Comparison of ENCODE assay signal across 8 cellular contexts in the genomic region with DNA sequence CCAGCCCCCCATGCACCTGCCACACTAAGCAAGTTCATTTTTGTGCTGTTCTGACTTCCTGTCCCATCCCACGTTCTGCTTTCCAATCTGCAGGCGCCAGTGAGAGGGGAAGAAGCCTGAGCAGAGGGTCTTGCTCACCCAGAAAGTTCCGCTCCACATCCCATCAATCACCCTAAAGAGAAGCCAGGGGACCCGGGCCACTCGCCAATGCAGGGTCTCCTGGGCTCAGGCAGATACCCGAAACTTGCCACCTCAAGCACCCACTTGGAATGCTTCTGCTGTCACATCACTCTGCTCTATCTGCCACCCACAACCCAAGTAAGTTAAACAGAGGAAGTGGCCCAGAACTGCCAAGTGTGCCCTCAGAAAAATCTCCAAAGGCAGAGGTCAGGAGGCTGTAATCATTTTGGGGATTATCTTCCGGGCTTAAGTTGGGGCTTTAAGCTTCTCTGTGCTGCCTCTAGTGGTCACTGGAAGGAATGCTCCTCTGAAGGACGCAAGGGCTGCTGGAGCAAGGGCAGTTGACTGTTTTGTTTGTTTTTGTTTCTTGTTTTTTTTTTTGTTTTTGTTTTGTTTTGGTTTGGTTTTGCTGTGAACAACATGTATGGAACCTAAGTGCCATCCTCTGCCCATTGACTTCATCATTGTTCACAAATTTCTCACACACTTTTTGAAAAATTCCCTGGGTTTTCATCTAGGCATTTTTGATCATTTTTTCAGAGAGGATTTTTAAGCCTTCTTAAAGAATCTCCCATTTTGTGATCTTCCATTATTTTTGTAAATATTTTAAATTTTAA. TPM values are rescaled to one million over a fixed set of nuclear protein-coding genes. Genes with fewer than 3 reads are reported as not detected.
DNase-seq lines count a peak whose midpoint lies in the region; ATAC-seq and TF ChIP-seq lines count a peak whose summit lies in the region.

No MANE protein-coding gene starts in this region.

- H3K9ac ChIP-seq in KMS-11 = no peak overlapping the region

- no peak overlapping the region for H3K27ac Mint-ChIP-seq in activated T-cell treated with anti-CD3 and anti-CD28 coated beads, Interleukin-2, amount 50 U/mL, for 72 hours

- no peak for TF ChIP-seq POLR2A in gastroesophageal sphincter (IDR thresholded peaks at IDR 0.05)

- 59% methylated on average over 6 of the region's 8 CpGs; no CpG with 5 or more reads in 1 of the 2 donors for WGBS in gastroesophageal sphincter (ENCODE audit: low coverage in 1 of 2), 2 donors

- ATAC-seq in activated T-cell treated with anti-CD3 and anti-CD28 coated beads, Interleukin-2, amount 50 U/mL, for 72 hours (replicated peaks in 1 of 2) = peak; percentile 44 to 68
- peak; percentile 96 for ATAC-seq in GM21723 (IDR thresholded peaks at IDR 0.05; ENCODE audit: unreplicated experiment)
- no peak for ATAC-seq in gastroesophageal sphincter
- ATAC-seq in GM21737 (IDR thresholded peaks at IDR 0.05; ENCODE audit: unreplicated experiment) = no peak

- H3K36me3 ChIP-seq in KMS-11 (ENCODE audit: insufficient read depth) = no peaks in the 10 kb centered on the region
- H3K36me3 ChIP-seq in gastroesophageal sphincter = no peaks in the 10 kb centered on the region

- H3K27ac ChIP-seq in KMS-11 (no peak overlapping the region), VCaP (no peak overlapping the region), gastroesophageal sphincter (no peak overlapping the region)

- TF ChIP-seq EP300 in gastroesophageal sphincter (IDR thresholded peaks at IDR 0.05) = no peak

- H3K9me3 Mint-ChIP-seq in activated T-cell treated with anti-CD3 and anti-CD28 coated beads, Interleukin-2, amount 50 U/mL, for 72 hours = no peaks in the 10 kb centered on the region

- no peaks in the 10 kb centered on the region for H3K36me3 Mint-ChIP-seq in activated T-cell treated with anti-CD3 and anti-CD28 coated beads, Interleukin-2, amount 50 U/mL, for 72 hours (ENCODE audit: insufficient read depth in 2 of 2)

- no peaks in the 10 kb centered on the region for H4K20me1 ChIP-seq in KMS-11 (ENCODE audit: insufficient read depth)

- H3K9me3 ChIP-seq in gastroesophageal sphincter = no peaks in the 10 kb centered on the region

- peak overlapping the region; percentile 60 for H2AFZ ChIP-seq in KMS-11 (ENCODE audit: low read depth)

- TF ChIP-seq CTCF in KMS-11 (conservative IDR thresholded peaks at IDR 0.05; ENCODE audit: low read depth, low read length) (peak; percentile 94), VCaP (conservative IDR thresholded peaks at IDR 0.05) (peak; percentile 71), gastroesophageal sphincter (IDR thresholded peaks at IDR 0.05) (peak; percentile 29 to 72 (median 35)), retinal pigment epithelial cell (conservative IDR thresholded peaks at IDR 0.05; ENCODE audit: low read depth, low read length) (peak; percentile 96)

- H3K79me2 ChIP-seq in KMS-11 (ENCODE audit: insufficient read depth, low read depth) = no peaks in the 10 kb centered on the region

- H3K4me1 Mint-ChIP-seq in activated T-cell treated with anti-CD3 and anti-CD28 coated beads, Interleukin-2, amount 50 U/mL, for 72 hours (ENCODE audit: low read depth) = peaks cover 10% of the 10 kb centered on the region

- peak; percentile 35 to 54 for DNase-seq in activated T-cell treated with anti-CD3 and anti-CD28 coated beads, Interleukin-2, amount 50 U/mL, for 72 hours
- DNase-seq in activated T-cell treated with anti-CD3 and anti-CD28 coated beads for 4 hours (no peak), retinal pigment epithelial cell (ENCODE audit: low read depth) (no peak)

- H3K4me3 Mint-ChIP-seq in activated T-cell treated with anti-CD3 and anti-CD28 coated beads, Interleukin-2, amount 50 U/mL, for 72 hours = peak overlapping the region; percentile 52 to 66

- peaks cover 9% of the 10 kb centered on the region for H3K27me3 Mint-ChIP-seq in activated T-cell treated with anti-CD3 and anti-CD28 coated beads, Interleukin-2, amount 50 U/mL, for 72 hours (ENCODE audit: low read depth)

- no peak overlapping the region; the same call in 1 of the 2 replicates for H3K4me2 ChIP-seq in KMS-11

- H3K4me1 ChIP-seq in KMS-11 (ENCODE audit: low read depth, poor library complexity, severe bottlenecking) (peaks cover 39% of the 10 kb centered on the region), gastroesophageal sphincter (no peaks in the 10 kb centered on the region)

- H3K4me3 ChIP-seq in KMS-11 (IDR thresholded peaks at IDR 0.05; ENCODE audit: insufficient read depth, low read depth, low read length) = no peak overlapping the region
- H3K4me3 ChIP-seq in gastroesophageal sphincter = no peak overlapping the region
- no peak overlapping the region for H3K4me3 ChIP-seq in retinal pigment epithelial cell (ENCODE audit: low read length)

- no peaks in the 10 kb centered on the region for H3K27me3 ChIP-seq in KMS-11 (ENCODE audit: insufficient read depth, low read depth)
- H3K27me3 ChIP-seq in gastroesophageal sphincter = no peaks in the 10 kb centered on the region

RNA-seq across cellular contexts. Expression of gene PRR15, which starts 25.5 kb away (rescaled TPM):
- not detected for total RNA-seq in activated T-cell treated with anti-CD3 and anti-CD28 coated beads, Interleukin-2, amount 50 U/mL, for 72 hours
- under 1 TPM in 1 of 4 donors, not detected in 3; 0.35 TPM for total RNA-seq in gastroesophageal sphincter

Comparison
In these comparisons a context has a peak if more than half of its experiments do, and no peak if none do; other contexts are left out.
1. DNase-seq: peak in activated T-cell treated with anti-CD3 and anti-CD28 coated beads, Interleukin-2, amount 50 U/mL, for 72 hours (2 of 2); none in activated T-cell treated with anti-CD3 and anti-CD28 coated beads for 4 hours (single experiment) and retinal pigment epithelial cell (single experiment).
2. ATAC-seq: peak in activated T-cell treated with anti-CD3 and anti-CD28 coated beads, Interleukin-2, amount 50 U/mL, for 72 hours (2 of 2) and GM21723 (single experiment); none in gastroesophageal sphincter (single experiment) and GM21737 (single experiment).
3. CTCF ChIP-seq: peak in every context shown above with its lines; median percentile 96 in retinal pigment epithelial cell; 94 in KMS-11; 71 in VCaP; 35 in gastroesophageal sphincter.